Comparison of ENCODE assay signal across 9 cellular contexts in the genomic region with DNA sequence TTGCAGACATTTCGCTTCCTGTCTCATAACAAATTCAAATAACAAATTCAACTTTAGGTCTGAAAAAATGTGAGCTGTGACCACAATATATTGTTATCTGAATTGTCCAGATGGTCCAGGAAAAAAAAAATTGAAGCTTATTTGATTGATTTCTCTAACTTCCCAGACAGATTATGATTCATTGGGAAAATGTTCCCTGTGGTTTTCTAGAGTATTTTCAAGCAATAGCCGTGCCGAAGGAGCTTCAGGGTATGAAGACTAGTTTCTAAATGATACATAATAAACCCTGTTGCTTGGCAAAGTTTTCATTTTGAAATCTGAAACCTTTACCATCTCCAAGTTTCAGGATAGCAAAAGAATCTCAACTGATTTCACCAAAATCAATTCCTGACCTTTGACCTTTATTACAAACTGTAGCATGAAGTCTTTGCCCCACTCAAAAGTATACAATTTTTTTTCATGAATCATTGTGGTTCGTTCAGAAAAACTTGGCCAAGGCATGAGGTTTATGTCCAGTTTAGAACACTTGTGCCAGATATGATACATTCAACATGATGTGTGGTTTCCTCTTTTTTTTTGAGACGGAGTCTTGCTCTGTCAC.
DNase-seq lines count a peak whose midpoint lies in the region; ATAC-seq, FAIRE-seq and TF ChIP-seq lines count a peak whose summit lies in the region.
"Had no signal": no experiment of that assay in that cellular context is flagged by ENCODE, and none has a peak within 500 bp of the region (broad histone marks: within the 10 kb centered on the region; RNA-seq: fewer than 3 reads in every experiment).

No MANE protein-coding gene starts in this region.

- no peak for DNase-seq in activated naive CD4-positive, alpha-beta T cell treated with anti-CD3 and anti-CD28 coated beads, Interleukin-2, amount 50 U/mL, for 72 hours (ENCODE audit: low spot score in 2 of 2)
- DNase-seq in activated naive CD4-positive, alpha-beta T cell treated with anti-CD3 and anti-CD28 coated beads for 36 hours = no peak
- peak; percentile 99 for DNase-seq in astrocyte (ENCODE audit: low read depth)
- no peak for DNase-seq in kidney
- DNase-seq in upper lobe of right lung = no peak
- DNase-seq in immature natural killer cell = no peak
- no peak for DNase-seq in H7

- FAIRE-seq in astrocyte (lab: Jason Lieb, UNC) (peak; percentile 81), kidney (lab: Jason Lieb, UNC) (peak; percentile 60)

- H3K27ac ChIP-seq in astrocyte (ENCODE audit: low read depth, low read length) (peak overlapping the region; percentile 92), kidney (ENCODE audit: low read depth in 2 of 2, low read length in 2 of 2) (peak overlapping the region; percentile 30 to 63), upper lobe of right lung (peak overlapping the region; percentile 31)
- H3K27ac ChIP-seq: BLaER1 had no signal

- peak; percentile 45 to 64 for ATAC-seq in activated naive CD4-positive, alpha-beta T cell treated with anti-CD3 and anti-CD28 coated beads, Interleukin-2, amount 50 U/mL, for 72 hours
- ATAC-seq in upper lobe of right lung = no peak
- ATAC-seq in stimulated activated memory B cell treated with anti-CD40 and anti-IgM and Interleukin-4, amounts not matched to agents 10 μg/mL and 1 μg/mL and 100 μg/mL, for 72 hours = no peak

- peaks cover 2% of the 10 kb centered on the region for H3K4me1 Mint-ChIP-seq in activated naive CD4-positive, alpha-beta T cell treated with anti-CD3 and anti-CD28 coated beads for 36 hours (ENCODE audit: low read depth)
- H3K4me1 Mint-ChIP-seq in astrocyte (ENCODE audit: low read depth, unreplicated experiment) = peaks cover 50% of the 10 kb centered on the region
- H3K4me1 Mint-ChIP-seq in stimulated activated memory B cell treated with anti-CD40 and anti-IgM and Interleukin-4, amounts not matched to agents 10 μg/mL and 1 μg/mL and 100 μg/mL, for 72 hours = no peaks in the 10 kb centered on the region
- H3K4me1 Mint-ChIP-seq in immature natural killer cell = no peaks in the 10 kb centered on the region

- no peak overlapping the region for H3K4me3 ChIP-seq in astrocyte (ENCODE audit: insufficient read depth, low read depth, low read length)
- no peak overlapping the region for H3K4me3 ChIP-seq in kidney (ENCODE audit: low read length in 2 of 2)
- no peak overlapping the region for H3K4me3 ChIP-seq in upper lobe of right lung
- no peak overlapping the region for H3K4me3 ChIP-seq in H7 (ENCODE audit: insufficient read depth, low read depth, low read length)
- H3K4me3 ChIP-seq: BLaER1 had no signal

- H3K36me3 Mint-ChIP-seq in activated naive CD4-positive, alpha-beta T cell treated with anti-CD3 and anti-CD28 coated beads, Interleukin-2, amount 50 U/mL, for 72 hours = no peaks in the 10 kb centered on the region
- H3K36me3 Mint-ChIP-seq in activated naive CD4-positive, alpha-beta T cell treated with anti-CD3 and anti-CD28 coated beads for 36 hours (ENCODE audit: low read depth) = no peaks in the 10 kb centered on the region
- H3K36me3 Mint-ChIP-seq in astrocyte (ENCODE audit: low read depth, unreplicated experiment) (no peaks in the 10 kb centered on the region), immature natural killer cell (no peaks in the 10 kb centered on the region)
- H3K36me3 Mint-ChIP-seq in stimulated activated memory B cell treated with anti-CD40 and anti-IgM and Interleukin-4, amounts not matched to agents 10 μg/mL and 1 μg/mL and 100 μg/mL, for 72 hours = no peaks in the 10 kb centered on the region

- no peaks in the 10 kb centered on the region for H3K27me3 Mint-ChIP-seq in activated naive CD4-positive, alpha-beta T cell treated with anti-CD3 and anti-CD28 coated beads for 36 hours (ENCODE audit: low read depth)
- peaks cover 2% of the 10 kb centered on the region for H3K27me3 Mint-ChIP-seq in astrocyte (ENCODE audit: low read depth, unreplicated experiment)
- no peaks in the 10 kb centered on the region for H3K27me3 Mint-ChIP-seq in stimulated activated memory B cell treated with anti-CD40 and anti-IgM and Interleukin-4, amounts not matched to agents 10 μg/mL and 1 μg/mL and 100 μg/mL, for 72 hours
- H3K27me3 Mint-ChIP-seq in immature natural killer cell (ENCODE audit: low read depth in 3 of 3) = peaks cover 0 to 1% (median 0%) of the 10 kb centered on the region in 3 donors

- no peak overlapping the region for H2AFZ ChIP-seq in astrocyte (ENCODE audit: low read depth, low read length)

- CTCF ChIA-PET in activated naive CD4-positive, alpha-beta T cell treated with anti-CD3 and anti-CD28 coated beads for 36 hours (lab: Charles Lee) = no interaction called here

- H3K4me2 ChIP-seq in astrocyte (ENCODE audit: low read length) = peak overlapping the region; percentile 65
- H3K4me2 ChIP-seq: BLaER1 had no signal

- no peaks in the 10 kb centered on the region for H3K27me3 ChIP-seq in astrocyte (ENCODE audit: insufficient read depth, low read length)
- no peaks in the 10 kb centered on the region for H3K27me3 ChIP-seq in upper lobe of right lung
- H3K27me3 ChIP-seq in H7 (ENCODE audit: control insufficient read depth, insufficient read depth, low read length) = no peaks in the 10 kb centered on the region
- H3K27me3 ChIP-seq: BLaER1 had no signal

- TF ChIP-seq CTCF in astrocyte (IDR thresholded peaks at IDR 0.05; ENCODE audit: insufficient read depth, low read depth, low read length) (no peak), kidney (IDR thresholded peaks at IDR 0.05; ENCODE audit: borderline replicate concordance, extremely low read depth, insufficient read depth) (no peak), upper lobe of right lung (IDR thresholded peaks at IDR 0.05) (no peak)

- H3K4me3 Mint-ChIP-seq in activated naive CD4-positive, alpha-beta T cell treated with anti-CD3 and anti-CD28 coated beads for 36 hours = no peak overlapping the region
- H3K4me3 Mint-ChIP-seq in astrocyte (ENCODE audit: unreplicated experiment) = no peak overlapping the region
- H3K4me3 Mint-ChIP-seq in stimulated activated memory B cell treated with anti-CD40 and anti-IgM and Interleukin-4, amounts not matched to agents 10 μg/mL and 1 μg/mL and 100 μg/mL, for 72 hours = no peak overlapping the region
- no peak overlapping the region for H3K4me3 Mint-ChIP-seq in immature natural killer cell

- H3K79me2 ChIP-seq in astrocyte (ENCODE audit: insufficient read depth, low read length) = no peaks in the 10 kb centered on the region

- H3K9ac ChIP-seq in astrocyte (ENCODE audit: low read length) (peak overlapping the region; percentile 78), kidney (ENCODE audit: low read length in 2 of 2) (no peak overlapping the region)
- H3K9ac ChIP-seq: BLaER1 had no signal

- peaks cover 54% of the 10 kb centered on the region for H3K4me1 ChIP-seq in astrocyte (ENCODE audit: insufficient read depth, low read length)
- H3K4me1 ChIP-seq in kidney (ENCODE audit: control insufficient read depth in 1 of 2, insufficient read depth in 1 of 2, low read depth in 1 of 2, low read length in 2 of 2) = peaks cover 14 to 22% of the 10 kb centered on the region in 2 donors
- peaks cover 39% of the 10 kb centered on the region for H3K4me1 ChIP-seq in upper lobe of right lung

- H3K36me3 ChIP-seq in astrocyte (ENCODE audit: insufficient read depth, low read length) (no peaks in the 10 kb centered on the region), kidney (ENCODE audit: control insufficient read depth in 1 of 2, insufficient read depth in 2 of 2, low read length in 2 of 2) (no peaks in the 10 kb centered on the region), upper lobe of right lung (no peaks in the 10 kb centered on the region), H7 (replicated peaks; ENCODE audit: control insufficient read depth, insufficient read depth, low read length) (no peaks in the 10 kb centered on the region)
- H3K36me3 ChIP-seq: BLaER1 had no signal

- H3K9me3 ChIP-seq in astrocyte (ENCODE audit: insufficient read depth, low read depth, low read length) (no peaks in the 10 kb centered on the region), kidney (ENCODE audit: control insufficient read depth in 1 of 2, low read length in 2 of 2) (no peaks in the 10 kb centered on the region), upper lobe of right lung (no peaks in the 10 kb centered on the region)
- H3K9me3 ChIP-seq: BLaER1 had no signal

- H3K27ac Mint-ChIP-seq in activated naive CD4-positive, alpha-beta T cell treated with anti-CD3 and anti-CD28 coated beads, Interleukin-2, amount 50 U/mL, for 72 hours = peak overlapping the region in 1 of 2 donors; percentile 38
- H3K27ac Mint-ChIP-seq in activated naive CD4-positive, alpha-beta T cell treated with anti-CD3 and anti-CD28 coated beads for 36 hours = no peak overlapping the region
- H3K27ac Mint-ChIP-seq in astrocyte (ENCODE audit: unreplicated experiment) (peak overlapping the region; percentile 88), immature natural killer cell (no peak overlapping the region)
- H3K27ac Mint-ChIP-seq in stimulated activated memory B cell treated with anti-CD40 and anti-IgM and Interleukin-4, amounts not matched to agents 10 μg/mL and 1 μg/mL and 100 μg/mL, for 72 hours = no peak overlapping the region

- no peaks in the 10 kb centered on the region for H4K20me1 ChIP-seq in astrocyte (ENCODE audit: insufficient read depth, low read length)
- H4K20me1 ChIP-seq: BLaER1 had no signal

- intact Hi-C loops in activated naive CD4-positive, alpha-beta T cell treated with anti-CD3 and anti-CD28 coated beads for 36 hours (cut with micrococcal nuclease) = no loop called here
- intact Hi-C loops in kidney (cut with DNase I) (no loop called here), upper lobe of right lung (cut with DNase I) (no loop called here)

- H3K9me3 Mint-ChIP-seq in activated naive CD4-positive, alpha-beta T cell treated with anti-CD3 and anti-CD28 coated beads, Interleukin-2, amount 50 U/mL, for 72 hours = no peaks in the 10 kb centered on the region
- H3K9me3 Mint-ChIP-seq in activated naive CD4-positive, alpha-beta T cell treated with anti-CD3 and anti-CD28 coated beads for 36 hours = no peaks in the 10 kb centered on the region
- H3K9me3 Mint-ChIP-seq in astrocyte (ENCODE audit: unreplicated experiment) (no peaks in the 10 kb centered on the region), immature natural killer cell (peaks cover 0 to 2% (median 0%) of the 10 kb centered on the region in 6 donors)
- H3K9me3 Mint-ChIP-seq in stimulated activated memory B cell treated with anti-CD40 and anti-IgM and Interleukin-4, amounts not matched to agents 10 μg/mL and 1 μg/mL and 100 μg/mL, for 72 hours = no peaks in the 10 kb centered on the region

Comparison
In these comparisons a context has a peak if more than half of its experiments do, and no peak if none do; other contexts are left out.
1. ATAC-seq: peak in activated naive CD4-positive, alpha-beta T cell treated with anti-CD3 and anti-CD28 coated beads, Interleukin-2, amount 50 U/mL, for 72 hours (2 of 2); none in upper lobe of right lung (single experiment) and stimulated activated memory B cell treated with anti-CD40 and anti-IgM and Interleukin-4, amounts not matched to agents 10 μg/mL and 1 μg/mL and 100 μg/mL, for 72 hours (single experiment).
2. H3K27ac ChIP-seq: peak in every context shown above with its lines; median percentile 92 in astrocyte; 46 in kidney; 31 in upper lobe of right lung.